8 cellular contexts compared by ENCODE assay signal in the genomic region with DNA sequence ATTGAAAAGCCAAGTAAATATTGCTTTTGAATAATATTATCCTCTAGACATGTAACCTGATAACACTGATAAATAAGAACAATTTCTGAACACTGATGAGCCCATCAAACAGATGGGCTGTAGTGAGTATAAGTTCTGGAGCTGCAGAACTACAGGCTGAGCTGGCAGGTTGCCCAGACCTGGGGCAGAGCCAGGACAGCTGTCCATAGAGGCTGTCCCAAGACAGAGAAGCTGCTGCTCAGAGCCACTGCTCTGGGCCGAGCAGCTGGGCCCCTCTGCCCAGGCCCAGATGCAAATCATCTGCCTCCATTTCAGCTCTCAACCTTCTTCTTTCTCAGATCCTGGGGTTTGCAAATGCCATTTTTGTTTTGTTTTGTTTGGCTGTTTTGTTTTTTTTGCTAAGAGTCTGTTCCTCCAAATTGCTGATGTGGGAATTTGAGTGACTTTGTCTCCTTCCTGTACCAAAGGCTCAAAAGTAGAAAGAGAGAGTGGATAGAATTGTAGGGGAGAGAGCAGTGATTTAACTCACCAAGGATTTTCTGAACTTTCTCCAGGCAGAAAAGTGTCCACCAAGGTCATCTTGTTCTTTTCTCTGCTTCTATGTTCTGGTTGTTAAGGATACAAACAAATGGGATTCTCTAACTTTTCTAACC. TPM values are rescaled to one million over a fixed set of nuclear protein-coding genes. Genes with fewer than 3 reads are reported as not detected.
DNase-seq lines count a peak whose midpoint lies in the region; ATAC-seq and TF ChIP-seq lines count a peak whose summit lies in the region.

No MANE protein-coding gene starts in this region.

- no peak for TF ChIP-seq EP300 in transverse colon (IDR thresholded peaks at IDR 0.05; ENCODE audit: low read depth)

- no peak overlapping the region for H3K4me3 ChIP-seq in transverse colon

- peaks cover 65% of the 10 kb centered on the region for H3K4me1 Mint-ChIP-seq in activated CD8-positive, alpha-beta T cell treated with anti-CD3 and anti-CD28 coated beads for 36 hours (ENCODE audit: low read depth)

- no peaks in the 10 kb centered on the region for H3K36me3 ChIP-seq in transverse colon

- peaks cover 3% of the 10 kb centered on the region for H3K9me3 Mint-ChIP-seq in activated CD8-positive, alpha-beta T cell treated with anti-CD3 and anti-CD28 coated beads for 36 hours

- H3K4me3 Mint-ChIP-seq in activated CD8-positive, alpha-beta T cell treated with anti-CD3 and anti-CD28 coated beads for 36 hours: no peak overlapping the region

- POLR2A ChIA-PET in activated CD8-positive, alpha-beta T cell treated with anti-CD3 and anti-CD28 coated beads for 36 hours (lab: Charles Lee): no interaction called here

- peak; percentile 95 for DNase-seq in DMS 273 (lab: John Stamatoyannopoulos, UW; ENCODE audit: unreplicated experiment)
- no peak for DNase-seq in activated CD8-positive, alpha-beta T cell treated with anti-CD3 and anti-CD28 coated beads for 36 hours
- peak; percentile 81 for DNase-seq in inferior parietal cortex (ENCODE audit: extremely low spot score)
- peak; percentile 59 for DNase-seq in transverse colon

- peaks cover 16% of the 10 kb centered on the region for H3K36me3 Mint-ChIP-seq in activated CD8-positive, alpha-beta T cell treated with anti-CD3 and anti-CD28 coated beads for 36 hours (ENCODE audit: low read depth)

- H3K9me3 ChIP-seq in transverse colon: no peaks in the 10 kb centered on the region

- H3K27me3 ChIP-seq in transverse colon: no peaks in the 10 kb centered on the region

- TF ChIP-seq POLR2A in transverse colon (IDR thresholded peaks at IDR 0.05): no peak

- peaks cover 0 to 5% (median 0%) of the 10 kb centered on the region in 4 donors for H3K4me1 ChIP-seq in transverse colon

- CTCF ChIA-PET in activated CD8-positive, alpha-beta T cell treated with anti-CD3 and anti-CD28 coated beads for 36 hours (lab: Charles Lee): interaction anchor here (0.9 to 1.5 kb wide), 3 partner anchors 32 to 83 kb away, joined by 3 to 5 read pairs (median 4); no protein-coding TSS in a partner anchor

- H3K27ac ChIP-seq in transverse colon: peak overlapping the region in 1 of 4 donors; percentile 6

- ATAC-seq in HG03039 (IDR thresholded peaks at IDR 0.05; ENCODE audit: unreplicated experiment) (peak; percentile 19), GM21717 (IDR thresholded peaks at IDR 0.05; ENCODE audit: unreplicated experiment) (no peak), HG02852 (IDR thresholded peaks at IDR 0.05; ENCODE audit: unreplicated experiment) (no peak), HG03196 (IDR thresholded peaks at IDR 0.05; ENCODE audit: unreplicated experiment) (no peak)
- no peak for ATAC-seq in activated CD8-positive, alpha-beta T cell treated with anti-CD3 and anti-CD28 coated beads for 36 hours

- TF ChIP-seq CTCF in activated CD8-positive, alpha-beta T cell treated with anti-CD3 and anti-CD28 coated beads for 36 hours (IDR thresholded peaks at IDR 0.05): no peak
- no peak for TF ChIP-seq CTCF in transverse colon (IDR thresholded peaks at IDR 0.05)

- in situ Hi-C loops in transverse colon (cut with MboI; ENCODE audit: low pct_ligation_motif_present in 1 of 4, low pct_unique_long_range_greater_than_20kb in 1 of 4, low sequenced_read_pairs in 3 of 4): no loop called here

- H3K27me3 Mint-ChIP-seq in activated CD8-positive, alpha-beta T cell treated with anti-CD3 and anti-CD28 coated beads for 36 hours: no peaks in the 10 kb centered on the region

- 25% methylated on average over 1 of the region's 1 CpG; no CpG with 5 or more reads in 1 of the 2 donors for WGBS in transverse colon (ENCODE audit: low coverage in 1 of 2), 2 donors

- H3K27ac Mint-ChIP-seq in activated CD8-positive, alpha-beta T cell treated with anti-CD3 and anti-CD28 coated beads for 36 hours: peak overlapping the region; percentile 79

- intact Hi-C loops in activated CD8-positive, alpha-beta T cell treated with anti-CD3 and anti-CD28 coated beads for 36 hours (cut with micrococcal nuclease): loop anchor here (10.0 kb wide), 1 partner anchor 54 kb away; no protein-coding TSS in a partner anchor
- intact Hi-C loops in transverse colon (cut with DNase I; ENCODE audit: low total_unique reads): no loop called here

RNA-seq across cellular contexts. Expression of a gene that starts 4.0 kb away (rescaled TPM):
- total RNA-seq in activated CD8-positive, alpha-beta T cell treated with anti-CD3 and anti-CD28 coated beads for 36 hours: 100 to 1,000 TPM; 107 to 112 TPM
- 10 to 100 TPM in 1 of 4 donors, 1 to 10 TPM in 3; 1.6 to 15.3 (median 4.3) TPM for total RNA-seq in transverse colon

RNA-seq across cellular contexts. Expression of a gene that starts 31.2 kb away (rescaled TPM):
- not detected for total RNA-seq in activated CD8-positive, alpha-beta T cell treated with anti-CD3 and anti-CD28 coated beads for 36 hours
- total RNA-seq in transverse colon: not detected

Comparison
In these comparisons a context has a peak if more than half of its experiments do, and no peak if none do; other contexts are left out.
1. RNA of a gene that starts 4.0 kb away (total RNA-seq): 107 to 112 TPM in activated CD8-positive, alpha-beta T cell treated with anti-CD3 and anti-CD28 coated beads for 36 hours; 1.6 to 15.3 TPM in transverse colon; every median in the first group is over 4 times any median in the second.